Comparison of ENCODE assay signal across 1 cellular context in the genomic region with DNA sequence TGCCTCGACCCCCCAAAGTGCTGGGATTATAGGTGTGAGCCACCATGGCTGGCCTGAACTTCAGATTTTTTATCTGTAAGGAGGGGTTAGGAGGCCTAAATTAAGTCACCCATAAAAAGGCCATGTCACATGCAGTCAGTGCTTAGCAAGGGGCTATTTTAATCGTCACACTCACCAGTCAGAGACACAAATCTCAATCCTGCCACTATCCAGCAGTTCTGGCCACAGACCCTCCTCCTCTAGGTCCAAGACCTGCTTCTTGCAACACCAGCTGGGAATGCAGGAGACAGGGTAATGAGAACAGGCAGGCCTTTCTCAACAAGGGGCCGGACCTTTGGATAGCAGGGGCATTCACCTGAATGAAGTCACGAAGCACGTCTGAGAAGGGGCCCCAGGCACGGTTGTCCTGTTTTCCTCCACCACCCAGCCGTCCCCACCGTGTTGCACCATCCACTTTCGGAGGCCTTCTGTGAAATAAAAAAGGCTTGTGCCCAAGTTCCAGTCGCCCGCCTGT.
TF ChIP-seq lines count a peak whose summit lies in the region.

No MANE protein-coding gene starts in this region.

TF ChIP-seq in HepG2, 621 proteins besides CTCF, POLR2A, EP300 and RAD21 (continued from another document and continues in another):
- TF ChIP-seq, protein P1, sequence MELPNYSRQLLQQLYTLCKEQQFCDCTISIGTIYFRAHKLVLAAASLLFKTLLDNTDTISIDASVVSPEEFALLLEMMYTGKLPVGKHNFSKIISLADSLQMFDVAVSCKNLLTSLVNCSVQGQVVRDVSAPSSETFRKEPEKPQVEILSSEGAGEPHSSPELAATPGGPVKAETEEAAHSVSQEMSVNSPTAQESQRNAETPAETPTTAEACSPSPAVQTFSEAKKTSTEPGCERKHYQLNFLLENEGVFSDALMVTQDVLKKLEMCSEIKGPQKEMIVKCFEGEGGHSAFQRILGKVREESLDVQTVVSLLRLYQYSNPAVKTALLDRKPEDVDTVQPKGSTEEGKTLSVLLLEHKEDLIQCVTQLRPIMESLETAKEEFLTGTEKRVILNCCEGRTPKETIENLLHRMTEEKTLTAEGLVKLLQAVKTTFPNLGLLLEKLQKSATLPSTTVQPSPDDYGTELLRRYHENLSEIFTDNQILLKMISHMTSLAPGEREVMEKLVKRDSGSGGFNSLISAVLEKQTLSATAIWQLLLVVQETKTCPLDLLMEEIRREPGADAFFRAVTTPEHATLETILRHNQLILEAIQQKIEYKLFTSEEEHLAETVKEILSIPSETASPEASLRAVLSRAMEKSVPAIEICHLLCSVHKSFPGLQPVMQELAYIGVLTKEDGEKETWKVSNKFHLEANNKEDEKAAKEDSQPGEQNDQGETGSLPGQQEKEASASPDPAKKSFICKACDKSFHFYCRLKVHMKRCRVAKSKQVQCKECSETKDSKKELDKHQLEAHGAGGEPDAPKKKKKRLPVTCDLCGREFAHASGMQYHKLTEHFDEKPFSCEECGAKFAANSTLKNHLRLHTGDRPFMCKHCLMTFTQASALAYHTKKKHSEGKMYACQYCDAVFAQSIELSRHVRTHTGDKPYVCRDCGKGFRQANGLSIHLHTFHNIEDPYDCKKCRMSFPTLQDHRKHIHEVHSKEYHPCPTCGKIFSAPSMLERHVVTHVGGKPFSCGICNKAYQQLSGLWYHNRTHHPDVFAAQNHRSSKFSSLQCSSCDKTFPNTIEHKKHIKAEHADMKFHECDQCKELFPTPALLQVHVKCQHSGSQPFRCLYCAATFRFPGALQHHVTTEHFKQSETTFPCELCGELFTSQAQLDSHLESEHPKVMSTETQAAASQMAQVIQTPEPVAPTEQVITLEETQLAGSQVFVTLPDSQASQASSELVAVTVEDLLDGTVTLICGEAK (IDR thresholded peaks at IDR 0.05), result no peak
- TF ChIP-seq, protein P1 (CRISPR knock-in tag; IDR thresholded peaks at IDR 0.05), result no peak
- TF ChIP-seq, protein P2, sequence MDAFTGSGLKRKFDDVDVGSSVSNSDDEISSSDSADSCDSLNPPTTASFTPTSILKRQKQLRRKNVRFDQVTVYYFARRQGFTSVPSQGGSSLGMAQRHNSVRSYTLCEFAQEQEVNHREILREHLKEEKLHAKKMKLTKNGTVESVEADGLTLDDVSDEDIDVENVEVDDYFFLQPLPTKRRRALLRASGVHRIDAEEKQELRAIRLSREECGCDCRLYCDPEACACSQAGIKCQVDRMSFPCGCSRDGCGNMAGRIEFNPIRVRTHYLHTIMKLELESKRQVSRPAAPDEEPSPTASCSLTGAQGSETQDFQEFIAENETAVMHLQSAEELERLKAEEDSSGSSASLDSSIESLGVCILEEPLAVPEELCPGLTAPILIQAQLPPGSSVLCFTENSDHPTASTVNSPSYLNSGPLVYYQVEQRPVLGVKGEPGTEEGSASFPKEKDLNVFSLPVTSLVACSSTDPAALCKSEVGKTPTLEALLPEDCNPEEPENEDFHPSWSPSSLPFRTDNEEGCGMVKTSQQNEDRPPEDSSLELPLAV (CRISPR knock-in tag; conservative IDR thresholded peaks at IDR 0.05; ENCODE audit: low read depth), result no peak
- TF ChIP-seq, protein P3, sequence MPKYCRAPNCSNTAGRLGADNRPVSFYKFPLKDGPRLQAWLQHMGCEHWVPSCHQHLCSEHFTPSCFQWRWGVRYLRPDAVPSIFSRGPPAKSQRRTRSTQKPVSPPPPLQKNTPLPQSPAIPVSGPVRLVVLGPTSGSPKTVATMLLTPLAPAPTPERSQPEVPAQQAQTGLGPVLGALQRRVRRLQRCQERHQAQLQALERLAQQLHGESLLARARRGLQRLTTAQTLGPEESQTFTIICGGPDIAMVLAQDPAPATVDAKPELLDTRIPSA (CRISPR knock-in tag; IDR thresholded peaks at IDR 0.05; ENCODE audit: borderline replicate concordance), result no peak
- TF ChIP-seq, protein P4, sequence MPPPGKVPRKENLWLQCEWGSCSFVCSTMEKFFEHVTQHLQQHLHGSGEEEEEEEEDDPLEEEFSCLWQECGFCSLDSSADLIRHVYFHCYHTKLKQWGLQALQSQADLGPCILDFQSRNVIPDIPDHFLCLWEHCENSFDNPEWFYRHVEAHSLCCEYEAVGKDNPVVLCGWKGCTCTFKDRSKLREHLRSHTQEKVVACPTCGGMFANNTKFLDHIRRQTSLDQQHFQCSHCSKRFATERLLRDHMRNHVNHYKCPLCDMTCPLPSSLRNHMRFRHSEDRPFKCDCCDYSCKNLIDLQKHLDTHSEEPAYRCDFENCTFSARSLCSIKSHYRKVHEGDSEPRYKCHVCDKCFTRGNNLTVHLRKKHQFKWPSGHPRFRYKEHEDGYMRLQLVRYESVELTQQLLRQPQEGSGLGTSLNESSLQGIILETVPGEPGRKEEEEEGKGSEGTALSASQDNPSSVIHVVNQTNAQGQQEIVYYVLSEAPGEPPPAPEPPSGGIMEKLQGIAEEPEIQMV (CRISPR knock-in tag; IDR thresholded peaks at IDR 0.05; ENCODE audit: low read depth), result no peak
- TF ChIP-seq, protein P5, sequence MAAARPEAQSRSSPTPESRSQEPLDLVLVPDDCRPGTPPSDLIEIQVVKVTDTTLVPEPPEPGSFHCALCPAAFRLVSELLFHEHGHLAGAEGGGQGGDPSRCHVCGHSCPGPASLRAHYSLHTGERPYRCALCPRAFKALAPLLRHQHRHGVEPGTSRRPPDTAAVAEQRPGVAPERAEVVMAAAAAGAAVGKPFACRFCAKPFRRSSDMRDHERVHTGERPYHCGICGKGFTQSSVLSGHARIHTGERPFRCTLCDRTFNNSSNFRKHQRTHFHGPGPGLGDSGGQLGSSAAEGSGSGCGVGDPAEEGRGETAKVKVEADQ (CRISPR knock-in tag; IDR thresholded peaks at IDR 0.05; ENCODE audit: borderline replicate concordance), result no peak
- TF ChIP-seq SALL1 (CRISPR knock-in tag; IDR thresholded peaks at IDR 0.05) (peak; percentile 55), GTF3A (CRISPR knock-in tag; conservative IDR thresholded peaks at IDR 0.05) (no peak), MEF2D (CRISPR knock-in tag; IDR thresholded peaks at IDR 0.05) (no peak), RXRA (CRISPR knock-in tag; IDR thresholded peaks at IDR 0.05) (0 out of 2 replicates have a peak, but pooled peaks have one; percentile 57), TGIF2 (CRISPR knock-in tag; IDR thresholded peaks at IDR 0.05) (peak; percentile 44; the same call in 1 of the 2 replicates), SMAD1 (CRISPR knock-in tag; IDR thresholded peaks at IDR 0.05; ENCODE audit: borderline replicate concordance, low read depth) (no peak), CBX1 (IDR thresholded peaks at IDR 0.05; ENCODE audit: low read depth) (no peak), ZNF607 (CRISPR knock-in tag; IDR thresholded peaks at IDR 0.05; ENCODE audit: borderline replicate concordance) (no peak), HIVEP1 (CRISPR knock-in tag; IDR thresholded peaks at IDR 0.05) (no peak), AGO1 (IDR thresholded peaks at IDR 0.05; ENCODE audit: low read depth, low read length, poor library complexity, severe bottlenecking) (no peak), ERF (CRISPR knock-in tag; IDR thresholded peaks at IDR 0.05) (0 out of 2 replicates have a peak, but pooled peaks have one; percentile 19), MATR3 (CRISPR knock-in tag; IDR thresholded peaks at IDR 0.05) (no peak), DNMT3B (CRISPR knock-in tag; conservative IDR thresholded peaks at IDR 0.05) (0 out of 2 replicates have a peak, but pooled peaks have one; percentile 19), ZFX (CRISPR knock-in tag; IDR thresholded peaks at IDR 0.05; ENCODE audit: low read depth) (peak; percentile 55), ESRRA (CRISPR knock-in tag; IDR thresholded peaks at IDR 0.05; ENCODE audit: low read depth) (no peak), LCORL (IDR thresholded peaks at IDR 0.05) (no peak), LCORL (CRISPR knock-in tag; IDR thresholded peaks at IDR 0.05) (peak; percentile 40; the same call in 1 of the 2 replicates), ZNF891 (CRISPR knock-in tag; IDR thresholded peaks at IDR 0.05) (0 out of 2 replicates have a peak, but pooled peaks have one; percentile 22), ZNF678 (CRISPR knock-in tag; IDR thresholded peaks at IDR 0.05) (peak; percentile 34; the same call in 1 of the 2 replicates), ZFYVE20 (CRISPR knock-in tag; IDR thresholded peaks at IDR 0.05; ENCODE audit: borderline replicate concordance, low read depth) (no peak), ZKSCAN5 (CRISPR knock-in tag; IDR thresholded peaks at IDR 0.05) (no peak)
- TF ChIP-seq, protein P6, sequence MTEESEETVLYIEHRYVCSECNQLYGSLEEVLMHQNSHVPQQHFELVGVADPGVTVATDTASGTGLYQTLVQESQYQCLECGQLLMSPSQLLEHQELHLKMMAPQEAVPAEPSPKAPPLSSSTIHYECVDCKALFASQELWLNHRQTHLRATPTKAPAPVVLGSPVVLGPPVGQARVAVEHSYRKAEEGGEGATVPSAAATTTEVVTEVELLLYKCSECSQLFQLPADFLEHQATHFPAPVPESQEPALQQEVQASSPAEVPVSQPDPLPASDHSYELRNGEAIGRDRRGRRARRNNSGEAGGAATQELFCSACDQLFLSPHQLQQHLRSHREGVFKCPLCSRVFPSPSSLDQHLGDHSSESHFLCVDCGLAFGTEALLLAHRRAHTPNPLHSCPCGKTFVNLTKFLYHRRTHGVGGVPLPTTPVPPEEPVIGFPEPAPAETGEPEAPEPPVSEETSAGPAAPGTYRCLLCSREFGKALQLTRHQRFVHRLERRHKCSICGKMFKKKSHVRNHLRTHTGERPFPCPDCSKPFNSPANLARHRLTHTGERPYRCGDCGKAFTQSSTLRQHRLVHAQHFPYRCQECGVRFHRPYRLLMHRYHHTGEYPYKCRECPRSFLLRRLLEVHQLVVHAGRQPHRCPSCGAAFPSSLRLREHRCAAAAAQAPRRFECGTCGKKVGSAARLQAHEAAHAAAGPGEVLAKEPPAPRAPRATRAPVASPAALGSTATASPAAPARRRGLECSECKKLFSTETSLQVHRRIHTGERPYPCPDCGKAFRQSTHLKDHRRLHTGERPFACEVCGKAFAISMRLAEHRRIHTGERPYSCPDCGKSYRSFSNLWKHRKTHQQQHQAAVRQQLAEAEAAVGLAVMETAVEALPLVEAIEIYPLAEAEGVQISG (CRISPR knock-in tag; IDR thresholded peaks at IDR 0.05), result 0 out of 2 replicates have a peak, but pooled peaks have one; percentile 2
- TF ChIP-seq, protein P7, sequence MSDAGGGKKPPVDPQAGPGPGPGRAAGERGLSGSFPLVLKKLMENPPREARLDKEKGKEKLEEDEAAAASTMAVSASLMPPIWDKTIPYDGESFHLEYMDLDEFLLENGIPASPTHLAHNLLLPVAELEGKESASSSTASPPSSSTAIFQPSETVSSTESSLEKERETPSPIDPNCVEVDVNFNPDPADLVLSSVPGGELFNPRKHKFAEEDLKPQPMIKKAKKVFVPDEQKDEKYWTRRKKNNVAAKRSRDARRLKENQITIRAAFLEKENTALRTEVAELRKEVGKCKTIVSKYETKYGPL (CRISPR knock-in tag; IDR thresholded peaks at IDR 0.05), result no peak
- TF ChIP-seq, protein P8, sequence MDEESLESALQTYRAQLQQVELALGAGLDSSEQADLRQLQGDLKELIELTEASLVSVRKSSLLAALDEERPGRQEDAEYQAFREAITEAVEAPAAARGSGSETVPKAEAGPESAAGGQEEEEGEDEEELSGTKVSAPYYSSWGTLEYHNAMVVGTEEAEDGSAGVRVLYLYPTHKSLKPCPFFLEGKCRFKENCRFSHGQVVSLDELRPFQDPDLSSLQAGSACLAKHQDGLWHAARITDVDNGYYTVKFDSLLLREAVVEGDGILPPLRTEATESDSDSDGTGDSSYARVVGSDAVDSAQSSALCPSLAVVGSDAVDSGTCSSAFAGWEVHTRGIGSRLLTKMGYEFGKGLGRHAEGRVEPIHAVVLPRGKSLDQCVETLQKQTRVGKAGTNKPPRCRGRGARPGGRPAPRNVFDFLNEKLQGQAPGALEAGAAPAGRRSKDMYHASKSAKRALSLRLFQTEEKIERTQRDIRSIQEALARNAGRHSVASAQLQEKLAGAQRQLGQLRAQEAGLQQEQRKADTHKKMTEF (CRISPR knock-in tag; IDR thresholded peaks at IDR 0.05), result 0 out of 2 replicates have a peak, but pooled peaks have one; percentile 22
- TF ChIP-seq, protein P9, sequence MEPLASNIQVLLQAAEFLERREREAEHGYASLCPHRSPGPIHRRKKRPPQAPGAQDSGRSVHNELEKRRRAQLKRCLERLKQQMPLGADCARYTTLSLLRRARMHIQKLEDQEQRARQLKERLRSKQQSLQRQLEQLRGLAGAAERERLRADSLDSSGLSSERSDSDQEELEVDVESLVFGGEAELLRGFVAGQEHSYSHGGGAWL (CRISPR knock-in tag; IDR thresholded peaks at IDR 0.05), result no peak
- TF ChIP-seq, protein P10, sequence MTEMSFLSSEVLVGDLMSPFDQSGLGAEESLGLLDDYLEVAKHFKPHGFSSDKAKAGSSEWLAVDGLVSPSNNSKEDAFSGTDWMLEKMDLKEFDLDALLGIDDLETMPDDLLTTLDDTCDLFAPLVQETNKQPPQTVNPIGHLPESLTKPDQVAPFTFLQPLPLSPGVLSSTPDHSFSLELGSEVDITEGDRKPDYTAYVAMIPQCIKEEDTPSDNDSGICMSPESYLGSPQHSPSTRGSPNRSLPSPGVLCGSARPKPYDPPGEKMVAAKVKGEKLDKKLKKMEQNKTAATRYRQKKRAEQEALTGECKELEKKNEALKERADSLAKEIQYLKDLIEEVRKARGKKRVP (CRISPR knock-in tag; IDR thresholded peaks at IDR 0.05), result peak in 1 of 2 experiments; percentile 68; a peak in 1 of 4 replicates
